Comparison of ENCODE assay signal across 22 cellular contexts in genomic region chr9:2963307-2963706, GRCh38.
"Had no signal": no experiment of that assay in that cellular context is flagged by ENCODE, and none has a peak within 500 bp of the region (broad histone marks: within the 10 kb centered on the region; RNA-seq: fewer than 3 reads in every experiment).

No MANE protein-coding gene starts in this region.

- H3K27ac ChIP-seq: dorsolateral prefrontal cortex, gastrocnemius medialis, lower lobe of right lung, pancreas, right lobe of liver, suprapubic skin, transverse colon, vagina had no signal

- H3K4me3 ChIP-seq: dorsolateral prefrontal cortex, gastrocnemius medialis, lower lobe of right lung, pancreas, right lobe of liver, smooth muscle cell, suprapubic skin, transverse colon, vagina had no signal

- H3K4me2 ChIP-seq: smooth muscle cell had no signal

- H3K4me1 Mint-ChIP-seq: stimulated activated naive CD8-positive, alpha-beta T cell treated with anti-CD3 and anti-CD28 coated beads, Interleukin-15, amount 100 ng/mL, for 72 hours had no signal

- H3K36me3 ChIP-seq: gastrocnemius medialis, lower lobe of right lung, pancreas, right lobe of liver, suprapubic skin, transverse colon, vagina had no signal

- DNase-seq: dorsolateral prefrontal cortex; effector CD4-positive, alpha-beta T cell; foreskin fibroblast; gastrocnemius medialis; head of caudate nucleus; left ventricle myocardium superior; lower lobe of right lung; natural killer cell; occipital lobe; pancreas; right lobe of liver; stimulated activated CD4-positive, alpha-beta T cell treated with anti-CD3 and anti-CD28 coated beads, Interleukin-12 subunit alpha, Interleukin-12 subunit beta, amount 100 ng/mL, for 4 hours; stimulated activated CD4-positive, alpha-beta T cell treated with anti-CD3 and anti-CD28 coated beads, Interleukin-1b, Interleukin-23, amount 100 ng/mL, for 48 hours; stimulated activated CD4-positive, alpha-beta T cell treated with anti-CD3 and anti-CD28 coated beads, Interleukin-4, amount 100 ng/mL, for 1 hour; stimulated activated CD8-positive, alpha-beta memory T cell treated with anti-CD3 and anti-CD28 coated beads, Interleukin-4, amount 100 ng/mL, for 48 hours; stimulated activated naive CD4-positive, alpha-beta T cell; stimulated activated naive CD8-positive, alpha-beta T cell treated with anti-CD3 and anti-CD28 coated beads, Interleukin-15, amount 100 ng/mL, for 72 hours; transverse colon had no signal

- ATAC-seq: gastrocnemius medialis; left ventricle myocardium superior; lower lobe of right lung; natural killer cell; pancreas; right lobe of liver; stimulated activated naive CD8-positive, alpha-beta T cell treated with anti-CD3 and anti-CD28 coated beads, Interleukin-15, amount 100 ng/mL, for 72 hours had no signal

- H3K9me3 Mint-ChIP-seq: natural killer cell; stimulated activated naive CD8-positive, alpha-beta T cell treated with anti-CD3 and anti-CD28 coated beads, Interleukin-15, amount 100 ng/mL, for 72 hours had no signal

- H3K27me3 ChIP-seq: gastrocnemius medialis, pancreas, right lobe of liver, suprapubic skin, transverse colon, vagina had no signal

- H3K36me3 Mint-ChIP-seq: natural killer cell had no signal

- H3K4me1 ChIP-seq: gastrocnemius medialis, lower lobe of right lung, pancreas, right lobe of liver, suprapubic skin, transverse colon, vagina had no signal

- H3K4me3 Mint-ChIP-seq: natural killer cell; stimulated activated naive CD8-positive, alpha-beta T cell treated with anti-CD3 and anti-CD28 coated beads, Interleukin-15, amount 100 ng/mL, for 72 hours had no signal

- H3K27ac Mint-ChIP-seq: natural killer cell; progenitor cell of endocrine pancreas; stimulated activated naive CD8-positive, alpha-beta T cell treated with anti-CD3 and anti-CD28 coated beads, Interleukin-15, amount 100 ng/mL, for 72 hours had no signal

- H3K9me3 ChIP-seq: gastrocnemius medialis, lower lobe of right lung, pancreas, right lobe of liver, suprapubic skin, transverse colon, vagina had no signal
